In the genomic region with DNA sequence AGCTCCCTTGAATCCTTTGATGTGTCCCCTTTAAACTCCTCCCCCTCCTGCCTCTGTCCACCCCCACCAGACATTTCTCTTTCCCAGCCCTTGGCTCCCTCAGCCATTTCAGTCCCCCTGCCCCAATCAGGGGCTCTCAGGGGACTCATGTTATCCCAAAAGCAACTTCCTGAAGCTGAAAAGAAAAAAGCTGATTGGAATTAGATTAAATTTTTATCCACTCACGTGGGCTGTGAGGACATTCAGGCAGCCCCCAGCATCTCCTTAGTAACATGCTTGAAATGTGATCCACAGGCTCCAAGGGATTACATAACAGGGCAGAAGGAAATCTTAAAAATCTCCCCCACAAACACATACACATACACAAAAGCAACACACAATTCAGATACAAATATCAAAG, we compare ENCODE assay signal across 24 cellular contexts.
DNase-seq lines count a peak whose midpoint lies in the region; ATAC-seq, FAIRE-seq and TF ChIP-seq lines count a peak whose summit lies in the region.
"Had no signal": no experiment of that assay in that cellular context is flagged by ENCODE, and none has a peak within 500 bp of the region (broad histone marks: within the 10 kb centered on the region; RNA-seq: fewer than 3 reads in every experiment).

No MANE protein-coding gene starts in this region.

- FAIRE-seq in HTR-8/SVneo (lab: Jason Lieb, UNC), result peak; percentile 23
- FAIRE-seq: GM12878 had no signal

- DNase-seq in AG10803 (ENCODE audit: low read depth), result peak; percentile 58
- DNase-seq in HTR-8/SVneo (ENCODE audit: insufficient read length, low spot score), result peak; percentile 66
- peak; percentile 48 for DNase-seq in fibroblast of gingiva (ENCODE audit: low read depth)
- DNase-seq in neural crest cell (ENCODE audit: low read depth, low spot score), result no peak
- DNase-seq in activated CD8-positive, alpha-beta memory T cell treated with anti-CD3 and anti-CD28 coated beads for 24 hours, result no peak
- no peak for DNase-seq in natural killer cell
- no peak for DNase-seq in NCI-H1417 (lab: John Stamatoyannopoulos, UW)
- DNase-seq in MG63, result no peak
- DNase-seq: ACHN; activated CD4-positive, alpha-beta T cell treated with anti-CD3 and anti-CD28 coated beads for 1 hour; activated naive CD4-positive, alpha-beta T cell treated with anti-CD3 and anti-CD28 coated beads, Interleukin-2, amount 10 ng/mL, durations not matched to agents 7 days and 5 days; activated T-cell treated with anti-CD3 and anti-CD28 coated beads, Interleukin-2, amount 50 U/mL, for 4 hours; GF-D8; kidney glomerular epithelial cell; naive B cell; NCI-H1092; NCI-H2029; NCI-H345; SHP77; SW 1271; upper lobe of right lung had no signal

- H3K36me3 Mint-ChIP-seq in neural crest cell (ENCODE audit: low read depth) (no peaks in the 10 kb centered on the region), natural killer cell (no peaks in the 10 kb centered on the region)
- H3K36me3 Mint-ChIP-seq: CD14-positive monocyte had no signal

- peak overlapping the region; percentile 45 for H3K27ac Mint-ChIP-seq in neural crest cell (ENCODE audit: unreplicated experiment)
- no peak overlapping the region for H3K27ac Mint-ChIP-seq in natural killer cell
- H3K27ac Mint-ChIP-seq: activated naive CD4-positive, alpha-beta T cell treated with anti-CD3 and anti-CD28 coated beads, Interleukin-2, amount 10 ng/mL, durations not matched to agents 7 days and 5 days; CD14-positive monocyte; naive B cell had no signal

- intact Hi-C loops in natural killer cell (cut with micrococcal nuclease), result no loop called here

- peaks cover 10% of the 10 kb centered on the region for H3K4me1 Mint-ChIP-seq in neural crest cell
- H3K4me1 Mint-ChIP-seq in natural killer cell, result peaks cover 0 to 6% of the 10 kb centered on the region in 2 donors
- H3K4me1 Mint-ChIP-seq: naive B cell had no signal

- H3K27me3 Mint-ChIP-seq in neural crest cell (ENCODE audit: low read depth) (no peaks in the 10 kb centered on the region), natural killer cell (ENCODE audit: low read depth in 2 of 2) (peaks cover 42 to 46% of the 10 kb centered on the region in 2 donors)

- peaks cover 8% of the 10 kb centered on the region; the same call in 1 of the 2 replicates for H3K9me3 ChIP-seq in MG63
- H3K9me3 ChIP-seq: upper lobe of right lung had no signal

- no peak for ATAC-seq in natural killer cell
- ATAC-seq: activated T-cell treated with anti-CD3 and anti-CD28 coated beads, Interleukin-2, amount 50 U/mL, for 4 hours; GM12878; PC-3; upper lobe of right lung had no signal

- H3K4me3 Mint-ChIP-seq in neural crest cell (no peak overlapping the region), natural killer cell (no peak overlapping the region)
- H3K4me3 Mint-ChIP-seq: activated naive CD4-positive, alpha-beta T cell treated with anti-CD3 and anti-CD28 coated beads, Interleukin-2, amount 10 ng/mL, durations not matched to agents 7 days and 5 days; activated T-cell treated with anti-CD3 and anti-CD28 coated beads, Interleukin-2, amount 50 U/mL, for 4 hours; CD14-positive monocyte had no signal

- H3K9me3 Mint-ChIP-seq in neural crest cell (peaks cover 11% of the 10 kb centered on the region), natural killer cell (no peaks in the 10 kb centered on the region)
- H3K9me3 Mint-ChIP-seq: activated T-cell treated with anti-CD3 and anti-CD28 coated beads, Interleukin-2, amount 50 U/mL, for 4 hours had no signal

- H3K4me3 ChIP-seq in AG10803 (ENCODE audit: low read length) (no peak overlapping the region), MG63 (no peak overlapping the region)
- H3K4me3 ChIP-seq: GM12878, upper lobe of right lung had no signal

- TF ChIP-seq CTCF in AG10803 (conservative IDR thresholded peaks at IDR 0.05; ENCODE audit: low read length) (no peak), neural crest cell (conservative IDR thresholded peaks at IDR 0.05) (no peak), natural killer cell (IDR thresholded peaks at IDR 0.05) (no peak)

- no peaks in the 10 kb centered on the region for H3K36me3 ChIP-seq in MG63
- H3K36me3 ChIP-seq: upper lobe of right lung had no signal

- H3K27me3 ChIP-seq in MG63, result no peaks in the 10 kb centered on the region
- H3K27me3 ChIP-seq: upper lobe of right lung had no signal

Comparison
In these comparisons a context has a peak if more than half of its experiments do, and no peak if none do; other contexts are left out.
1. DNase-seq: peak in AG10803 (single experiment), HTR-8/SVneo (single experiment) and fibroblast of gingiva (single experiment); none in neural crest cell (single experiment), activated CD8-positive, alpha-beta memory T cell treated with anti-CD3 and anti-CD28 coated beads for 24 hours (single experiment), natural killer cell (single experiment), NCI-H1417 (0 of 3) and MG63 (single experiment).